8 cellular contexts compared by ENCODE assay signal in the genomic region with DNA sequence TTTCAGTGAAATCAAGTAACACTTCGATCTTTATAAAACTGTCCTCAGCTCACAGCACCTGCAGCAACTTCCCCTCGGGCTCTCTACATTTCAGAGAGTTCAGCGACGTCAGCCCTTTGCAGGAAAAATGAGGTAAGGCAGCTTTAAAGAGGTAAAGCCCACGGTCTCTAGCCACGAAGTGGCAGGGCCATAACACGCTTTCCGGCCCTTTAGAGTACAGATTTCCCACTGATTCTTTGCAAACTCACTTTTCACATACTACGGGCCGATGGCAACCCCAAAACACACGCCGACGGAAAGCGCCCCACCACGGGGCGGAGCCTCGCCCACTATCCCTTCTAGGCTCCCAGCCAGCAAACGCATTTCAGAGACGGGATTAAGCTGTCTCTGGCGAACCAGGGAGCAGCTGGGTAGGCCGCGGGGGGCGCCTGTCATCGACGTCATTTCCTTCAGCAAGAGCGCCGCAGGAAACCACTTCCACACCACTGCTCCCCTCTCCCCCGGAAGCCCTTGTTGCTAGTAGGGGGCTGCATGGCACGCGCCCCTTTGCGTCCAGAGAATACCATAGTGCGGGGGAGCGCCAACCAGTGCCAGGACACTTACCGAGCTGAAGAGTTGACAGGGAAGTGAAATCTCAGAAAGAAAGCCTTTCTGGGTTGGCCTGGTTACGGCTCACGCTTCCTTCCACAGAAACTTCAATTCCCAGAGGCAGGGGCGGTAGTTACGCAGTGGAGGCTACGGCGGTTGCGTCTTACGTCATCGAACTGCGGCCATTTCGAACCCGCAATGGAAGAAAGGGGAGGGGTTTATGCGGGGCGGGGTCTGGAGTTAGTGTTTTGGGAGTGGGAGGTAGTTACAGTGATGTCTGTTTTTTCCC. TPM values are rescaled to one million over a fixed set of nuclear protein-coding genes. Genes with fewer than 3 reads are reported as not detected.
DNase-seq lines count a peak whose midpoint lies in the region; ATAC-seq and TF ChIP-seq lines count a peak whose summit lies in the region.

A gene with protein sequence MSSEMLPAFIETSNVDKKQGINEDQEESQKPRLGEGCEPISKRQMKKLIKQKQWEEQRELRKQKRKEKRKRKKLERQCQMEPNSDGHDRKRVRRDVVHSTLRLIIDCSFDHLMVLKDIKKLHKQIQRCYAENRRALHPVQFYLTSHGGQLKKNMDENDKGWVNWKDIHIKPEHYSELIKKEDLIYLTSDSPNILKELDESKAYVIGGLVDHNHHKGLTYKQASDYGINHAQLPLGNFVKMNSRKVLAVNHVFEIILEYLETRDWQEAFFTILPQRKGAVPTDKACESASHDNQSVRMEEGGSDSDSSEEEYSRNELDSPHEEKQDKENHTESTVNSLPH (minus strand): TSS at position 730 of the 877 bp plus-strand sequence. CDS start 4,701 bp downstream, outside the sequence.

- H3K27me3 ChIP-seq in heart left ventricle (peaks cover 0 to 10% (median 0%) of the 10 kb centered on the region in 9 donors), upper lobe of left lung (no peaks in the 10 kb centered on the region)

- TF ChIP-seq POLR2A in heart left ventricle (IDR thresholded peaks at IDR 0.05): peak in 1 of 2 donors; percentile 46
- TF ChIP-seq POLR2A in upper lobe of left lung (IDR thresholded peaks at IDR 0.05): peak in 3 of 4 donors; percentile 54 to 81 (median 67)

- H3K4me1 ChIP-seq in heart left ventricle (peaks cover 0 to 13% (median 8%) of the 10 kb centered on the region in 12 donors), upper lobe of left lung (peaks cover 5 to 9% (median 7%) of the 10 kb centered on the region in 4 donors)

- peak; percentile 96 for ATAC-seq in HG02798 (IDR thresholded peaks at IDR 0.05; ENCODE audit: poor library complexity, unreplicated experiment)
- ATAC-seq in heart left ventricle: peak; percentile 99
- peak; percentile 99 for ATAC-seq in upper lobe of left lung (ENCODE audit: low FRiP score in 2 of 2)

- H3K9me3 ChIP-seq in heart left ventricle: no peaks in the 10 kb centered on the region
- no peaks in the 10 kb centered on the region for H3K9me3 ChIP-seq in upper lobe of left lung

- H3K36me3 ChIP-seq in heart left ventricle (peaks cover 0 to 3% (median 0%) of the 10 kb centered on the region in 9 donors), upper lobe of left lung (no peaks in the 10 kb centered on the region)

- intact Hi-C loops in heart left ventricle (cut with DNase I): loop anchor here (1.0 to 10.0 kb wide), 17 partner anchors 54 to 569 kb away; a partner anchor contains a TSS

- H3K27ac ChIP-seq in heart left ventricle (peak within 1 kb of the TSS; percentile 87 to 98 (median 94)), upper lobe of left lung (peak within 1 kb of the TSS; percentile 92 to 97 (median 96))

- peak within 1 kb of the TSS; percentile 65 for H3K4me3 ChIP-seq in GM12875 (ENCODE audit: low read depth, low read length)
- peak within 1 kb of the TSS; percentile 38 to 74 (median 62) for H3K4me3 ChIP-seq in heart left ventricle
- peak within 1 kb of the TSS; percentile 54 to 75 (median 61) for H3K4me3 ChIP-seq in upper lobe of left lung

- TF ChIP-seq EP300 in upper lobe of left lung (IDR thresholded peaks at IDR 0.05): peak in 2 of 4 donors; percentile 15 to 37

- 0 to 1% (median 0%) methylated on average over 41 to 48 of the region's 48 CpGs for WGBS in heart left ventricle, 4 donors
- WGBS in upper lobe of left lung, 2 donors: 0% methylated on average over 16 to 42 of the region's 48 CpGs

- TF ChIP-seq CTCF in GM12875 (IDR thresholded peaks at IDR 0.05; ENCODE audit: borderline replicate concordance, insufficient read depth, low read depth, low read length) (peak; percentile 2; the same call in 1 of the 2 replicates), heart left ventricle (IDR thresholded peaks at IDR 0.05) (peak in 6 of 12 donors; percentile 6 to 27 (median 16)), upper lobe of left lung (IDR thresholded peaks at IDR 0.05) (peak in 3 of 6 experiments; percentile 17 to 30 (median 27))

- DNase-seq in NCI-H1436 (lab: John Stamatoyannopoulos, UW) (peak; percentile 96), T follicular helper cell (ENCODE audit: low read depth) (peak; percentile 92), amniotic epithelial cell (ENCODE audit: low read depth) (peak; percentile 98), heart left ventricle (peak; percentile 98 to 99 (median 99)), pons (ENCODE audit: low spot score) (peak; percentile 98), upper lobe of left lung (peak; percentile 96 to 99)

RNA-seq across cellular contexts. Expression of the gene that starts here (rescaled TPM):
- total RNA-seq in heart left ventricle: 1 to 10 TPM; 1.8 to 5.1 (median 4.1) TPM
- 1 to 10 TPM; 1.8 to 4.8 TPM for polyA plus RNA-seq in heart left ventricle
- 10 to 100 TPM in 2 of 6 donors, 1 to 10 TPM in 3, under 1 TPM in 1; 1.00 to 22.8 (median 5.2) TPM for total RNA-seq in upper lobe of left lung

Comparison
In these comparisons a context has a peak if more than half of its experiments do, and no peak if none do; other contexts are left out.
1. Peak in every context shown above with its lines: DNase-seq, ATAC-seq, H3K4me3 ChIP-seq and H3K27ac ChIP-seq.